ENCODE assay signal across 1 cellular context in the genomic region with DNA sequence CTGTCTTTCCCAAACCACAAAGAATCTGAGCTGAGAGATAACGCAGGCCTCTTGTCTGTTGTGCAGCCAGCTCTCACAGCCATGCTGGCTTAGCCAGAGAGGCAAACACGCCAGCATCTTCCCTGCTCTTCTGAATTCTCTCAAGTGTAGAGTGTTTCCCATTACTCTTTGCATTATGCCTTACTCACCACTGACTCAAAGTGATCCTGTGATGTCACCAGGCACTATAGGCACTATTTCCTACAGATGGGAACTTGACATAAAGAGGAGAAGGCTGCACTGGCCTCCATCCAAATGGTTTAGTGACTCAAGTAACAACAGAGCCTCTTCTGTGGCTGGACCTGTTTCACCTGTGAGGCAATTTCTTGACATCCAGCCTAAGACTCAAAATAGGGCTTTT.
TF ChIP-seq lines count a peak whose summit lies in the region.

No MANE protein-coding gene starts in this region.

TF ChIP-seq in SK-N-SH, 30 proteins besides CTCF, POLR2A, EP300 and RAD21 (continued from another document):
- TF ChIP-seq, protein P1, sequence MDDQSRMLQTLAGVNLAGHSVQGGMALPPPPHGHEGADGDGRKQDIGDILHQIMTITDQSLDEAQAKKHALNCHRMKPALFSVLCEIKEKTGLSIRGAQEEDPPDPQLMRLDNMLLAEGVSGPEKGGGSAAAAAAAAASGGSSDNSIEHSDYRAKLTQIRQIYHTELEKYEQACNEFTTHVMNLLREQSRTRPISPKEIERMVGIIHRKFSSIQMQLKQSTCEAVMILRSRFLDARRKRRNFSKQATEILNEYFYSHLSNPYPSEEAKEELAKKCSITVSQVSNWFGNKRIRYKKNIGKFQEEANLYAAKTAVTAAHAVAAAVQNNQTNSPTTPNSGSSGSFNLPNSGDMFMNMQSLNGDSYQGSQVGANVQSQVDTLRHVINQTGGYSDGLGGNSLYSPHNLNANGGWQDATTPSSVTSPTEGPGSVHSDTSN (IDR thresholded peaks at IDR 0.05): peak; percentile 80
- TF ChIP-seq RXRA (IDR thresholded peaks at IDR 0.05; ENCODE audit: borderline replicate concordance, low read depth) (peak; percentile 43; the same call in 1 of the 2 replicates), MEF2A (IDR thresholded peaks at IDR 0.05; ENCODE audit: borderline replicate concordance, low read depth) (0 out of 2 replicates have a peak, but pooled peaks have one; percentile 56), GATA2 (CRISPR knock-in tag; IDR thresholded peaks at IDR 0.05) (no peak), TAF1 (IDR thresholded peaks at IDR 0.05; ENCODE audit: borderline replicate concordance, low read depth, low read length) (no peak), SIN3A (IDR thresholded peaks at IDR 0.05; ENCODE audit: borderline replicate concordance, low read depth, low read length) (no peak), NRF1 (IDR thresholded peaks at IDR 0.05; ENCODE audit: low read depth, low read length) (no peak), JUND (IDR thresholded peaks at IDR 0.05) (peak; percentile 74), RCOR1 (IDR thresholded peaks at IDR 0.05; ENCODE audit: low read length) (no peak)
- TF ChIP-seq, protein P2, sequence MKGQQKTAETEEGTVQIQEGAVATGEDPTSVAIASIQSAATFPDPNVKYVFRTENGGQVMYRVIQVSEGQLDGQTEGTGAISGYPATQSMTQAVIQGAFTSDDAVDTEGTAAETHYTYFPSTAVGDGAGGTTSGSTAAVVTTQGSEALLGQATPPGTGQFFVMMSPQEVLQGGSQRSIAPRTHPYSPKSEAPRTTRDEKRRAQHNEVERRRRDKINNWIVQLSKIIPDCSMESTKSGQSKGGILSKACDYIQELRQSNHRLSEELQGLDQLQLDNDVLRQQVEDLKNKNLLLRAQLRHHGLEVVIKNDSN (IDR thresholded peaks at IDR 0.05; ENCODE audit: borderline replicate concordance, low read depth): no peak
- TF ChIP-seq, protein P3, sequence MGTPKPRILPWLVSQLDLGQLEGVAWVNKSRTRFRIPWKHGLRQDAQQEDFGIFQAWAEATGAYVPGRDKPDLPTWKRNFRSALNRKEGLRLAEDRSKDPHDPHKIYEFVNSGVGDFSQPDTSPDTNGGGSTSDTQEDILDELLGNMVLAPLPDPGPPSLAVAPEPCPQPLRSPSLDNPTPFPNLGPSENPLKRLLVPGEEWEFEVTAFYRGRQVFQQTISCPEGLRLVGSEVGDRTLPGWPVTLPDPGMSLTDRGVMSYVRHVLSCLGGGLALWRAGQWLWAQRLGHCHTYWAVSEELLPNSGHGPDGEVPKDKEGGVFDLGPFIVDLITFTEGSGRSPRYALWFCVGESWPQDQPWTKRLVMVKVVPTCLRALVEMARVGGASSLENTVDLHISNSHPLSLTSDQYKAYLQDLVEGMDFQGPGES (IDR thresholded peaks at IDR 0.05; ENCODE audit: low read depth, low read length): no peak
